8 cellular contexts compared by ENCODE assay signal in genomic region chr17:48554412-48555090, GRCh38. TPM values are rescaled to one million over a fixed set of nuclear protein-coding genes. Genes with fewer than 3 reads are reported as not detected.
DNase-seq lines count a peak whose midpoint lies in the region; ATAC-seq lines count a peak whose summit lies in the region.

No MANE protein-coding gene starts in this region.

- ATAC-seq in activated naive CD8-positive, alpha-beta T cell treated with anti-CD3 and anti-CD28 coated beads, Interleukin-2, amount 10 ng/mL, durations not matched to agents 7 days and 5 days (ENCODE audit: low read depth): no peak
- ATAC-seq in HG02885 (IDR thresholded peaks at IDR 0.05; ENCODE audit: poor library complexity, unreplicated experiment) (no peak), GM18502 (IDR thresholded peaks at IDR 0.05; ENCODE audit: poor library complexity, unreplicated experiment) (no peak)

- H3K9me3 Mint-ChIP-seq in activated naive CD8-positive, alpha-beta T cell treated with anti-CD3 and anti-CD28 coated beads, Interleukin-2, amount 10 ng/mL, durations not matched to agents 7 days and 5 days: no peaks in the 10 kb centered on the region

- peak overlapping the region; percentile 78 for H3K4me3 Mint-ChIP-seq in activated naive CD8-positive, alpha-beta T cell treated with anti-CD3 and anti-CD28 coated beads, Interleukin-2, amount 10 ng/mL, durations not matched to agents 7 days and 5 days

- peaks cover 12% of the 10 kb centered on the region for H3K4me1 Mint-ChIP-seq in activated naive CD8-positive, alpha-beta T cell treated with anti-CD3 and anti-CD28 coated beads, Interleukin-2, amount 10 ng/mL, durations not matched to agents 7 days and 5 days

- H3K27me3 ChIP-seq in HUES6 (ENCODE audit: control insufficient read depth, insufficient read depth, low read length): peaks cover 99% of the 10 kb centered on the region
- no peaks in the 10 kb centered on the region for H3K27me3 ChIP-seq in rectal smooth muscle tissue (ENCODE audit: control insufficient read depth, insufficient read depth, low read length)

- peaks cover 10% of the 10 kb centered on the region for H3K36me3 Mint-ChIP-seq in activated naive CD8-positive, alpha-beta T cell treated with anti-CD3 and anti-CD28 coated beads, Interleukin-2, amount 10 ng/mL, durations not matched to agents 7 days and 5 days

- no peaks in the 10 kb centered on the region for H3K9me3 ChIP-seq in HUES6 (ENCODE audit: control insufficient read depth, insufficient read depth, low read depth, low read length)

- H3K4me3 ChIP-seq in HUES6 (ENCODE audit: low read depth, low read length): peak overlapping the region; percentile 51
- H3K4me3 ChIP-seq in rectal smooth muscle tissue (ENCODE audit: low read length): peak overlapping the region; percentile 34

- POLR2A ChIA-PET in activated naive CD8-positive, alpha-beta T cell treated with anti-CD3 and anti-CD28 coated beads, Interleukin-2, amount 10 ng/mL, durations not matched to agents 7 days and 5 days (lab: Charles Lee): interaction anchor here (0.9 to 1.2 kb wide), 3 partner anchors 23 to 63 kb away, joined by 3 to 4 read pairs (median 3); no protein-coding TSS in a partner anchor

- no peak for DNase-seq in activated naive CD8-positive, alpha-beta T cell treated with anti-CD3 and anti-CD28 coated beads, Interleukin-2, amount 10 ng/mL, durations not matched to agents 7 days and 5 days
- DNase-seq in hepatic stellate cell (ENCODE audit: low spot score) (peak; percentile 42), NCI-H2171 treated with DMSO at 0.1 percent for 48 hours (lab: John Stamatoyannopoulos, UW) (no peak)
- no peak for DNase-seq in effector CD8-positive, alpha-beta T cell (lab: John Stamatoyannopoulos, UW)

- H3K9ac ChIP-seq in HUES6 (ENCODE audit: low read length) (peak overlapping the region; percentile 55), rectal smooth muscle tissue (ENCODE audit: low read length) (peak overlapping the region; percentile 16)

- no peak overlapping the region for H3K27ac Mint-ChIP-seq in activated naive CD8-positive, alpha-beta T cell treated with anti-CD3 and anti-CD28 coated beads, Interleukin-2, amount 10 ng/mL, durations not matched to agents 7 days and 5 days

- peaks cover 50% of the 10 kb centered on the region for H3K4me1 ChIP-seq in HUES6 (ENCODE audit: control insufficient read depth, insufficient read depth, low read length)
- peaks cover 65% of the 10 kb centered on the region for H3K4me1 ChIP-seq in rectal smooth muscle tissue (ENCODE audit: control insufficient read depth, insufficient read depth, low read length)

- peaks cover 17% of the 10 kb centered on the region for H3K27me3 Mint-ChIP-seq in activated naive CD8-positive, alpha-beta T cell treated with anti-CD3 and anti-CD28 coated beads, Interleukin-2, amount 10 ng/mL, durations not matched to agents 7 days and 5 days

- H3K27ac ChIP-seq in HUES6 (ENCODE audit: low read depth, low read length) (no peak overlapping the region), rectal smooth muscle tissue (ENCODE audit: low read depth, low read length) (peak overlapping the region; percentile 98)

- H3K36me3 ChIP-seq in HUES6 (ENCODE audit: control insufficient read depth, insufficient read depth, low read length): no peaks in the 10 kb centered on the region
- H3K36me3 ChIP-seq in rectal smooth muscle tissue (ENCODE audit: control insufficient read depth, insufficient read depth, low read length): no peaks in the 10 kb centered on the region

RNA-seq across cellular contexts. Expression of gene HOXB2, which starts 9.6 kb away (rescaled TPM):
- 10 to 100 TPM; 19.5 to 20.0 TPM for total RNA-seq in activated naive CD8-positive, alpha-beta T cell treated with anti-CD3 and anti-CD28 coated beads, Interleukin-2, amount 10 ng/mL, durations not matched to agents 7 days and 5 days

RNA-seq across cellular contexts. Expression of gene HOXB4, which starts 23.6 kb away (rescaled TPM):
- 1 to 10 TPM; 5.3 to 6.4 TPM for total RNA-seq in activated naive CD8-positive, alpha-beta T cell treated with anti-CD3 and anti-CD28 coated beads, Interleukin-2, amount 10 ng/mL, durations not matched to agents 7 days and 5 days

RNA-seq across cellular contexts. Expression of gene HOXB1, which starts 23.7 kb away (rescaled TPM):
- total RNA-seq in activated naive CD8-positive, alpha-beta T cell treated with anti-CD3 and anti-CD28 coated beads, Interleukin-2, amount 10 ng/mL, durations not matched to agents 7 days and 5 days: not detected

RNA-seq across cellular contexts. Expression of gene HOXB3, which starts 35.5 kb away (rescaled TPM):
- total RNA-seq in activated naive CD8-positive, alpha-beta T cell treated with anti-CD3 and anti-CD28 coated beads, Interleukin-2, amount 10 ng/mL, durations not matched to agents 7 days and 5 days: 10 to 100 TPM; 10.5 to 13.6 TPM

RNA-seq across cellular contexts. Expression of gene HOXB5, which starts 39.0 kb away (rescaled TPM):
- not detected for total RNA-seq in activated naive CD8-positive, alpha-beta T cell treated with anti-CD3 and anti-CD28 coated beads, Interleukin-2, amount 10 ng/mL, durations not matched to agents 7 days and 5 days
